ENCODE assay signal across 23 cellular contexts in the genomic region with DNA sequence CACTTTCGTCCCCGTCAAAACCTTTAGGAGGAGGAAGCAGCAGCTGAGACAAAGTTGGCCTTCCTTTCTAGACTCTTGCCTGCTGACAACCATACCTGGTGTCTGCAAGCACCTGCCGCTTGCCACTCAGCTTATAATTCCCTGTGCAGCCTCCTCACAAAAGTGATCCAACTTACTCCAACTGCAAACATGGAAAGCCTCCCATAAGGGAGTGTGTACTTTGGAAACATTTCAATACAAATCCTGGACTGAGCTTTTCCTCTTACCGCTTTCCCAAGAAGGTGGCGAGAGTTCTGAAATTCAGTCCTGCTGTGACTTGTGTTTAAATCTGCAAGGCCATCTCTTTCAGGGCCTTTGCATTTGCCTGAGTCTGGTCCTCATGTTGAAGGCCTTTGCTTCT.
"Had no signal": no experiment of that assay in that cellular context is flagged by ENCODE, and none has a peak within 500 bp of the region (broad histone marks: within the 10 kb centered on the region; RNA-seq: fewer than 3 reads in every experiment).

No MANE protein-coding gene starts in this region.

- H3K36me3 ChIP-seq: prostate gland had no signal

- H3K4me1 Mint-ChIP-seq: naive B cell had no signal

- ATAC-seq: gastrocnemius medialis; mucosa of descending colon; natural killer cell treated with Interleukin-12 subunit alpha and Interleukin-12 subunit beta and Interleukin-15 and Interleukin-18, amount 100 ng/mL, for 72 hours; stimulated activated memory B cell treated with anti-CD40 and anti-IgM and Interleukin-4, amounts not matched to agents 10 μg/mL and 1 μg/mL and 100 μg/mL, for 72 hours; stimulated activated naive CD8-positive, alpha-beta T cell treated with anti-CD3 and anti-CD28 coated beads, Interleukin-15, Interleukin-2, amounts not matched to agents 100 U/mL and 50 U/mL, for 24 hours had no signal

- H3K27ac Mint-ChIP-seq: mesothelial cell of epicardium; natural killer cell treated with Interleukin-12 subunit alpha and Interleukin-12 subunit beta and Interleukin-15 and Interleukin-18, amount 100 ng/mL, for 72 hours; stimulated activated memory B cell treated with anti-CD40 and anti-IgM and Interleukin-4, amounts not matched to agents 10 μg/mL and 1 μg/mL and 100 μg/mL, for 72 hours; type B pancreatic cell had no signal

- DNase-seq: dorsolateral prefrontal cortex; effector CD4-positive, alpha-beta T cell; foreskin fibroblast; gastrocnemius medialis; head of caudate nucleus; mesenchymal stem cell; mucosa of descending colon; naive B cell; sigmoid colon; stimulated activated CD4-positive, alpha-beta T cell treated with anti-CD3 and anti-CD28 coated beads, Interleukin-2, amount 100 ng/mL, for 24 hours; stimulated activated CD4-positive, alpha-beta T cell treated with anti-CD3 and anti-CD28 coated beads, Interleukin-4, amount 100 ng/mL, for 24 hours; stimulated activated naive CD8-positive, alpha-beta T cell treated with anti-CD3 and anti-CD28 coated beads, Interleukin-15, Interleukin-2, amounts not matched to agents 100 U/mL and 50 U/mL, for 24 hours; substantia nigra; testis; tibial artery had no signal

- H3K27me3 ChIP-seq: dorsolateral prefrontal cortex, gastrocnemius medialis, neutrophil, right atrium auricular region, sigmoid colon, testis, tibial artery had no signal

- H3K4me3 ChIP-seq: dorsolateral prefrontal cortex, gastrocnemius medialis, mucosa of descending colon, prostate gland, right atrium auricular region, sigmoid colon, testis, tibial artery had no signal

- H3K4me1 ChIP-seq: gastrocnemius medialis, prostate gland, right atrium auricular region, sigmoid colon, testis, tibial artery had no signal

- H3K9me3 ChIP-seq: gastrocnemius medialis, mucosa of descending colon, neutrophil, prostate gland, right atrium auricular region, sigmoid colon, testis, tibial artery had no signal

- H3K4me3 Mint-ChIP-seq: mesothelial cell of epicardium; naive B cell; natural killer cell treated with Interleukin-12 subunit alpha and Interleukin-12 subunit beta and Interleukin-15 and Interleukin-18, amount 100 ng/mL, for 72 hours; neural crest cell; stimulated activated memory B cell treated with anti-CD40 and anti-IgM and Interleukin-4, amounts not matched to agents 10 μg/mL and 1 μg/mL and 100 μg/mL, for 72 hours; type B pancreatic cell had no signal

- H3K27ac ChIP-seq: dorsolateral prefrontal cortex, gastrocnemius medialis, neutrophil, prostate gland, right atrium auricular region, sigmoid colon, testis, tibial artery had no signal

- H3K9me3 Mint-ChIP-seq: mesothelial cell of epicardium; naive B cell; natural killer cell treated with Interleukin-12 subunit alpha and Interleukin-12 subunit beta and Interleukin-15 and Interleukin-18, amount 100 ng/mL, for 72 hours; neural crest cell; stimulated activated memory B cell treated with anti-CD40 and anti-IgM and Interleukin-4, amounts not matched to agents 10 μg/mL and 1 μg/mL and 100 μg/mL, for 72 hours; type B pancreatic cell had no signal
